ENCODE assay signal across 2 cellular contexts in genomic region chr14:52878469-52878868, GRCh38.
A peak's percentile ranks its signal among the peaks of the same experiment; 100 is the strongest.
TF ChIP-seq lines count a peak whose summit lies in the region.

No MANE protein-coding gene starts in this region.

TF ChIP-seq in GM23338, 12 proteins besides CTCF, POLR2A, EP300 and RAD21:
- TF ChIP-seq, protein P1, sequence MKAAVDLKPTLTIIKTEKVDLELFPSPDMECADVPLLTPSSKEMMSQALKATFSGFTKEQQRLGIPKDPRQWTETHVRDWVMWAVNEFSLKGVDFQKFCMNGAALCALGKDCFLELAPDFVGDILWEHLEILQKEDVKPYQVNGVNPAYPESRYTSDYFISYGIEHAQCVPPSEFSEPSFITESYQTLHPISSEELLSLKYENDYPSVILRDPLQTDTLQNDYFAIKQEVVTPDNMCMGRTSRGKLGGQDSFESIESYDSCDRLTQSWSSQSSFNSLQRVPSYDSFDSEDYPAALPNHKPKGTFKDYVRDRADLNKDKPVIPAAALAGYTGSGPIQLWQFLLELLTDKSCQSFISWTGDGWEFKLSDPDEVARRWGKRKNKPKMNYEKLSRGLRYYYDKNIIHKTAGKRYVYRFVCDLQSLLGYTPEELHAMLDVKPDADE (IDR thresholded peaks at IDR 0.05), result no peak
- TF ChIP-seq NANOG (IDR thresholded peaks at IDR 0.05; ENCODE audit: borderline replicate concordance), result no peak
- TF ChIP-seq JUNB (IDR thresholded peaks at IDR 0.05; ENCODE audit: unreplicated experiment), result no peak
- TF ChIP-seq ZNF331 (CRISPR knock-in tag; IDR thresholded peaks at IDR 0.05; ENCODE audit: low read depth), result no peak
- no peak for TF ChIP-seq ZNF462 (CRISPR knock-in tag; IDR thresholded peaks at IDR 0.05)
- TF ChIP-seq CREB1 (CRISPR knock-in tag; IDR thresholded peaks at IDR 0.05; ENCODE audit: low read depth), result no peak
- TF ChIP-seq, protein P2, sequence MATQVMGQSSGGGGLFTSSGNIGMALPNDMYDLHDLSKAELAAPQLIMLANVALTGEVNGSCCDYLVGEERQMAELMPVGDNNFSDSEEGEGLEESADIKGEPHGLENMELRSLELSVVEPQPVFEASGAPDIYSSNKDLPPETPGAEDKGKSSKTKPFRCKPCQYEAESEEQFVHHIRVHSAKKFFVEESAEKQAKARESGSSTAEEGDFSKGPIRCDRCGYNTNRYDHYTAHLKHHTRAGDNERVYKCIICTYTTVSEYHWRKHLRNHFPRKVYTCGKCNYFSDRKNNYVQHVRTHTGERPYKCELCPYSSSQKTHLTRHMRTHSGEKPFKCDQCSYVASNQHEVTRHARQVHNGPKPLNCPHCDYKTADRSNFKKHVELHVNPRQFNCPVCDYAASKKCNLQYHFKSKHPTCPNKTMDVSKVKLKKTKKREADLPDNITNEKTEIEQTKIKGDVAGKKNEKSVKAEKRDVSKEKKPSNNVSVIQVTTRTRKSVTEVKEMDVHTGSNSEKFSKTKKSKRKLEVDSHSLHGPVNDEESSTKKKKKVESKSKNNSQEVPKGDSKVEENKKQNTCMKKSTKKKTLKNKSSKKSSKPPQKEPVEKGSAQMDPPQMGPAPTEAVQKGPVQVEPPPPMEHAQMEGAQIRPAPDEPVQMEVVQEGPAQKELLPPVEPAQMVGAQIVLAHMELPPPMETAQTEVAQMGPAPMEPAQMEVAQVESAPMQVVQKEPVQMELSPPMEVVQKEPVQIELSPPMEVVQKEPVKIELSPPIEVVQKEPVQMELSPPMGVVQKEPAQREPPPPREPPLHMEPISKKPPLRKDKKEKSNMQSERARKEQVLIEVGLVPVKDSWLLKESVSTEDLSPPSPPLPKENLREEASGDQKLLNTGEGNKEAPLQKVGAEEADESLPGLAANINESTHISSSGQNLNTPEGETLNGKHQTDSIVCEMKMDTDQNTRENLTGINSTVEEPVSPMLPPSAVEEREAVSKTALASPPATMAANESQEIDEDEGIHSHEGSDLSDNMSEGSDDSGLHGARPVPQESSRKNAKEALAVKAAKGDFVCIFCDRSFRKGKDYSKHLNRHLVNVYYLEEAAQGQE (IDR thresholded peaks at IDR 0.05; ENCODE audit: unreplicated experiment), result no peak
- no peak for TF ChIP-seq EZH2 (IDR thresholded peaks at IDR 0.05; ENCODE audit: low read depth, unreplicated experiment)
- no peak for TF ChIP-seq POLR2AphosphoS5 (IDR thresholded peaks at IDR 0.05; ENCODE audit: low read depth)
- no peak for TF ChIP-seq EZH2phosphoT487 (IDR thresholded peaks at IDR 0.05; ENCODE audit: unreplicated experiment)
- TF ChIP-seq STAT1 (IDR thresholded peaks at IDR 0.05; ENCODE audit: unreplicated experiment), result no peak
TF ChIP-seq in GM23338: peak in this region for 0.

TF ChIP-seq in H1, 55 proteins besides CTCF, POLR2A, EP300 and RAD21:
- peak; percentile 52; the same call in 1 of the 2 replicates for TF ChIP-seq CEBPB (IDR thresholded peaks at IDR 0.05; ENCODE audit: low read depth, low read length)
- TF ChIP-seq, protein P3, sequence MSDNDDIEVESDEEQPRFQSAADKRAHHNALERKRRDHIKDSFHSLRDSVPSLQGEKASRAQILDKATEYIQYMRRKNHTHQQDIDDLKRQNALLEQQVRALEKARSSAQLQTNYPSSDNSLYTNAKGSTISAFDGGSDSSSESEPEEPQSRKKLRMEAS (IDR thresholded peaks at IDR 0.05), result no peak
